Comparison of ENCODE assay signal across 1 cellular context in the genomic region with DNA sequence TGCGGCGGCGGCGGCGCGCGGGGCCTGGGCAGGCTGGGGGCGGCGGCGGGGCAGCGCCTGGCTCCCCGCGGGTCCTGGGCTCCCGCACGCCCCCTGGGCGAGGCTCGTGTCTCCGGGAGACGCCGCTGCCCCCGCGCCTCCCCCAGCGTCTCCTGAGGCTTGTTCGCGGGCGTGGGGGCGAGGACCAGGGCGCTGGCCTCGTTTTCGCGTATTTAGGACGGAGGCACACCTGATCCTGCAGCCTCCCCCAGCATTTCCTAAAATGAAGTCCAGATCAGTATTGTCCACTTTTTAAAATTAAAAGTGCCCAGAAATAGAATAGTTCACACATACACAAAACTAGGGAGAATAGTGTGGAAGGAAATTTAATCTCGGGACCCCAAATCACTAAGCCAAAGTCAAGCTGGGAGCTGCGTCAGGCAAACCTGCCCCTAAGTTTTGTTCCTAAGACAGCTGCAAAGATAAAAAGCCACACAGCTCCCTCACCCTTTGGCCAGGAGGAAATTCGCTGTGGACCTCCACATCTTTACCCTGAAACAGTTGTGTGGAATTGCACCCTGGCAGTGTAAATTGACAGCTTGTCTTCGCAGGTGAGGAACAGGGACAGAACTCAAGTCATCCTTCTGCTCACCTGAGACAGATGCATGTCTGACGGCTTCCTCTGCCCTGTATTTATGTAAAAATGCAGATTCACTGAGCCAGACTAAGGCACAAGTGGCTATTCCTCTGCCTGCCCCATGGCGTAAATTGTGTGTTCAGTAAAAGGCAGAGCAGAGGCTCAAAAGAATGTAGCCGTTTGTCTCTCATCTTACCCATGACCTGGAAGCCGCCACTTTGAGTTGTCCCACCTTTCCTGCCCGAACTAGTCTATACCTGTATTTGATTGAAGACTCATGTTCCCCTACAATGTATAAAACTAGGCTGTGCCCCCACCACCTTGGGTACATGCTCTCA.
TF ChIP-seq lines count a peak whose summit lies in the region.

No MANE protein-coding gene starts in this region.

TF ChIP-seq in HCT116, 20 proteins besides CTCF, POLR2A, EP300 and RAD21 (continued from another document):
- no peak for TF ChIP-seq FOSL1 (IDR thresholded peaks at IDR 0.05; ENCODE audit: low read depth)
- TF ChIP-seq, protein P1, sequence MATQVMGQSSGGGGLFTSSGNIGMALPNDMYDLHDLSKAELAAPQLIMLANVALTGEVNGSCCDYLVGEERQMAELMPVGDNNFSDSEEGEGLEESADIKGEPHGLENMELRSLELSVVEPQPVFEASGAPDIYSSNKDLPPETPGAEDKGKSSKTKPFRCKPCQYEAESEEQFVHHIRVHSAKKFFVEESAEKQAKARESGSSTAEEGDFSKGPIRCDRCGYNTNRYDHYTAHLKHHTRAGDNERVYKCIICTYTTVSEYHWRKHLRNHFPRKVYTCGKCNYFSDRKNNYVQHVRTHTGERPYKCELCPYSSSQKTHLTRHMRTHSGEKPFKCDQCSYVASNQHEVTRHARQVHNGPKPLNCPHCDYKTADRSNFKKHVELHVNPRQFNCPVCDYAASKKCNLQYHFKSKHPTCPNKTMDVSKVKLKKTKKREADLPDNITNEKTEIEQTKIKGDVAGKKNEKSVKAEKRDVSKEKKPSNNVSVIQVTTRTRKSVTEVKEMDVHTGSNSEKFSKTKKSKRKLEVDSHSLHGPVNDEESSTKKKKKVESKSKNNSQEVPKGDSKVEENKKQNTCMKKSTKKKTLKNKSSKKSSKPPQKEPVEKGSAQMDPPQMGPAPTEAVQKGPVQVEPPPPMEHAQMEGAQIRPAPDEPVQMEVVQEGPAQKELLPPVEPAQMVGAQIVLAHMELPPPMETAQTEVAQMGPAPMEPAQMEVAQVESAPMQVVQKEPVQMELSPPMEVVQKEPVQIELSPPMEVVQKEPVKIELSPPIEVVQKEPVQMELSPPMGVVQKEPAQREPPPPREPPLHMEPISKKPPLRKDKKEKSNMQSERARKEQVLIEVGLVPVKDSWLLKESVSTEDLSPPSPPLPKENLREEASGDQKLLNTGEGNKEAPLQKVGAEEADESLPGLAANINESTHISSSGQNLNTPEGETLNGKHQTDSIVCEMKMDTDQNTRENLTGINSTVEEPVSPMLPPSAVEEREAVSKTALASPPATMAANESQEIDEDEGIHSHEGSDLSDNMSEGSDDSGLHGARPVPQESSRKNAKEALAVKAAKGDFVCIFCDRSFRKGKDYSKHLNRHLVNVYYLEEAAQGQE (IDR thresholded peaks at IDR 0.05; ENCODE audit: low read depth), result no peak
- no peak for TF ChIP-seq SP1 (IDR thresholded peaks at IDR 0.05; ENCODE audit: low read depth)
- no peak for TF ChIP-seq SIN3A (IDR thresholded peaks at IDR 0.05; ENCODE audit: low read depth)
- TF ChIP-seq, protein P2, sequence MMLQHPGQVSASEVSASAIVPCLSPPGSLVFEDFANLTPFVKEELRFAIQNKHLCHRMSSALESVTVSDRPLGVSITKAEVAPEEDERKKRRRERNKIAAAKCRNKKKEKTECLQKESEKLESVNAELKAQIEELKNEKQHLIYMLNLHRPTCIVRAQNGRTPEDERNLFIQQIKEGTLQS (IDR thresholded peaks at IDR 0.05), result no peak
- no peak for TF ChIP-seq EZH2 (IDR thresholded peaks at IDR 0.05)
